19 cellular contexts compared by ENCODE assay signal in the genomic region with DNA sequence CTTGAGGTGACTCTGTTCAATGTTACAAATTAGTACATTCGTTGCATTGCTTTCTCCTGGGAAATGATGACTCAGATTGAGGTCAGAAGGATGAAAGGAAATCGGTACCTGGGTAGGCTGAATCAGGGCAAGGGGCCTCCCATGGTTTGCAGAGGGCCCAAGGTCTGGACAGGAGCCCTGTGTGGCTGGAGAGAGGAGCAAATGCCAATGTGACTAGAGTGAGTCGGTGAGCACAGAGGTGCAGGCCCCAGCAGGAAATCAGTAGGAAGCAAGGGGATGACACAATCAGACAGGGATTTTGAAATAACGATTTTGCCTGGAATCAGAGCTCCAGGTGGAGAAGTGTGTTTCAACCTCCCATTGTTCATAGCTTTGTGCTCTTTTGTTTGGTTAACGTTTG.
DNase-seq lines count a peak whose midpoint lies in the region; ATAC-seq, FAIRE-seq and TF ChIP-seq lines count a peak whose summit lies in the region.
"Had no signal": no experiment of that assay in that cellular context is flagged by ENCODE, and none has a peak within 500 bp of the region (broad histone marks: within the 10 kb centered on the region; RNA-seq: fewer than 3 reads in every experiment).

No MANE protein-coding gene starts in this region.

- no peak overlapping the region for H3K9ac ChIP-seq in keratinocyte (ENCODE audit: control insufficient read depth, extremely low read depth, insufficient read depth, low read length)

- dilution Hi-C loops in keratinocyte (cut with MboI; ENCODE audit: extremely low pct_ligation_motif_present, low sequenced_read_pairs): no loop called here

- no peaks in the 10 kb centered on the region for H3K9me3 ChIP-seq in keratinocyte (ENCODE audit: control insufficient read depth, low read depth, low read length)
- H3K9me3 ChIP-seq: pancreas had no signal

- H3K9me1 ChIP-seq in keratinocyte (ENCODE audit: control insufficient read depth, extremely low read depth, insufficient read depth, low read length): no peaks in the 10 kb centered on the region

- ATAC-seq in HG03045 (IDR thresholded peaks at IDR 0.05; ENCODE audit: unreplicated experiment): no peak
- ATAC-seq: GM12878, left lobe of liver, pancreas had no signal

- H4K20me1 ChIP-seq in keratinocyte (ENCODE audit: control insufficient read depth, extremely low read depth, insufficient read depth, low read length): no peaks in the 10 kb centered on the region

- no peak for FAIRE-seq in keratinocyte (lab: Jason Lieb, UNC)
- FAIRE-seq: A204.1, GM12878, pancreas had no signal

- TF ChIP-seq CTCF in keratinocyte (optimal IDR thresholded peaks at IDR 0.05 in 1 of 3, IDR thresholded peaks at IDR 0.05 in 1 of 3, conservative IDR thresholded peaks at IDR 0.05 in 1 of 3; ENCODE audit: extremely low read depth in 1 of 3, insufficient read depth in 2 of 3, low read length in 3 of 3): no peak

- H3K36me3 ChIP-seq in keratinocyte (ENCODE audit: control insufficient read depth in 2 of 2, extremely low read depth in 1 of 2, insufficient read depth in 2 of 2, low read length in 2 of 2): no peaks in the 10 kb centered on the region
- H3K36me3 ChIP-seq: pancreas had no signal

- no peak overlapping the region for H2AFZ ChIP-seq in keratinocyte (ENCODE audit: control insufficient read depth, low read length)

- H3K27ac ChIP-seq in keratinocyte (ENCODE audit: control insufficient read depth, insufficient read depth, low read length): peak overlapping the region; percentile 18
- H3K27ac ChIP-seq: pancreas had no signal

- DNase-seq in SKM-1 treated with dmso at 0.1 percent for 144 hours (lab: John Stamatoyannopoulos, UW; ENCODE audit: unreplicated experiment) (peak; percentile 4), SKM-1 (lab: John Stamatoyannopoulos, UW; ENCODE audit: unreplicated experiment) (no peak), HCEC 1CT (peak; percentile 43), SW480 (ENCODE audit: low spot score) (peak; percentile 29), keratinocyte (ENCODE audit: low read depth, low spot score) (no peak), cerebellum (ENCODE audit: low spot score) (no peak), superior temporal gyrus (ENCODE audit: extremely low spot score) (no peak)
- DNase-seq: activated CD4-positive, alpha-beta T cell treated with anti-CD3 and anti-CD28 coated beads, Interleukin-2, amount 50 U/mL, for 1 hour; aorta; dermis blood vessel endothelial cell; hippocampal formation; NCI-H2029 treated with DMSO at 0.1 percent for 48 hours; NCI-H748 treated with DMSO at 0.1 percent for 48 hours; pancreas; T-helper 2 cell had no signal

- no peaks in the 10 kb centered on the region for H3K4me1 ChIP-seq in keratinocyte (ENCODE audit: control insufficient read depth, extremely low read depth, insufficient read depth, low read length)
- H3K4me1 ChIP-seq: pancreas had no signal

- no peak overlapping the region for H3K4me3 ChIP-seq in keratinocyte (ENCODE audit: control insufficient read depth in 2 of 3, extremely low read depth in 1 of 3, insufficient read depth in 2 of 3, low read depth in 1 of 3, low read length in 3 of 3)
- H3K4me3 ChIP-seq: GM12878, pancreas had no signal

- no peaks in the 10 kb centered on the region for H3K79me2 ChIP-seq in keratinocyte (ENCODE audit: control insufficient read depth, insufficient read depth, low read length)

- H3K4me2 ChIP-seq in keratinocyte (ENCODE audit: control insufficient read depth, extremely low read depth, insufficient read depth, low read depth, low read length): no peak overlapping the region

- H3K27me3 ChIP-seq in keratinocyte (ENCODE audit: control insufficient read depth, extremely low read depth, insufficient read depth, low read length): no peaks in the 10 kb centered on the region
- H3K27me3 ChIP-seq: pancreas had no signal

Comparison
In these comparisons a context has a peak if more than half of its experiments do, and no peak if none do; other contexts are left out.
1. DNase-seq: peak in SKM-1 treated with dmso at 0.1 percent for 144 hours (single experiment), HCEC 1CT (single experiment) and SW480 (single experiment); none in SKM-1 (single experiment), keratinocyte (single experiment), cerebellum (single experiment) and superior temporal gyrus (single experiment).